In genomic region chr5:137630216-137630971, GRCh38 we compare ENCODE assay signal across 1 cellular context.
TF ChIP-seq lines count a peak whose summit lies in the region.

No MANE protein-coding gene starts in this region.

TF ChIP-seq in IMR-90, 13 proteins besides CTCF, POLR2A, EP300 and RAD21:
- TF ChIP-seq NFE2L2 (IDR thresholded peaks at IDR 0.05; ENCODE audit: low read depth, low read length): no peak
